Comparison of ENCODE assay signal across 17 cellular contexts in the genomic region with DNA sequence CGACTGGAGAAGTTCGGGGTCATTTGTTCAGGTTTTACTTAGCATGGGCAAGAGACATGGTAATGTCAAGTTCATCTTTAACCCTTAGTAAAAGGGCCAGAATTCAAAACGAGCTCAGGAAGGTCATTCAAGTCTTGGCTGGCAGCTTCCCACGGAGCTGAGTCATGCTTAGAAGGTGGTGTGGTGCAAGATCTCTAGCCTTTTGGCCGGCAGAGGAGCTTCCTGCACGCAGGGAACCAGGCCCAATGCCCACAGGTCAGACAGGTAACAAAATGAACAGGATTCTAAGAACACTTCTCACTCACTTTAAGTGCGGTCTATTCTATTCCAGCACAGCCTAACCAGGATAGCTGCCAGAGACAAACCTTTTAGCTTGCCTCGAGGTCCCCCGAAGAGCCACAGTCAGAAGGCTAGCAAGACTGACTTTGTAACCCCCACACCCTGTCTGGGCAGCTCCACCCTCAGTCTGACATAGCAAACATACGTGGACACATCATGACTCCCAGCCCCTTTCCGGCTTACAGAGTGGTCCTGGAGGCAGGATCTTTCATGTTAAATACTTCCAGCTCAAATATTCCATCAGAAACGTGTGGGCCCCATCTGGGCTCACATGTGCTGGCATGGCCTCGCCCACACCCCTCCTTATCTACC.
A peak's percentile ranks its signal among the peaks of the same experiment; 100 is the strongest.
DNase-seq lines count a peak whose midpoint lies in the region; ATAC-seq and TF ChIP-seq lines count a peak whose summit lies in the region.
"Had no signal": no experiment of that assay in that cellular context is flagged by ENCODE, and none has a peak within 500 bp of the region (broad histone marks: within the 10 kb centered on the region; RNA-seq: fewer than 3 reads in every experiment).

No MANE protein-coding gene starts in this region.

- H3K27ac ChIP-seq in lower lobe of right lung: no peak overlapping the region
- no peak overlapping the region for H3K27ac ChIP-seq in CD4-positive, alpha-beta T cell (ENCODE audit: low read depth, low read length)
- H3K27ac ChIP-seq: uterus had no signal

- peaks cover 14% of the 10 kb centered on the region for H3K4me1 Mint-ChIP-seq in CD4-positive, alpha-beta T cell (ENCODE audit: low read depth)
- H3K4me1 Mint-ChIP-seq: immature natural killer cell had no signal

- POLR2A ChIA-PET in CD4-positive, alpha-beta T cell (lab: Charles Lee): no interaction called here

- no peaks in the 10 kb centered on the region for H3K36me3 ChIP-seq in lower lobe of right lung
- H3K36me3 ChIP-seq: uterus had no signal

- H3K4me3 ChIP-seq in lower lobe of right lung: no peak overlapping the region
- H3K4me3 ChIP-seq: GM12878, uterus had no signal

- no peaks in the 10 kb centered on the region for H3K4me1 ChIP-seq in lower lobe of right lung
- H3K4me1 ChIP-seq: uterus had no signal

- H3K36me3 Mint-ChIP-seq in CD4-positive, alpha-beta T cell (ENCODE audit: low read depth): no peaks in the 10 kb centered on the region
- H3K36me3 Mint-ChIP-seq: immature natural killer cell had no signal

- intact Hi-C loops in lower lobe of right lung (cut with DNase I): no loop called here
- intact Hi-C loops in CD4-positive, alpha-beta T cell (cut with DNase I, micrococcal nuclease): loop anchor here in 1 of 2 experiments (5.0 kb wide), 1 partner anchor 292 kb away; a partner anchor contains a TSS

- H3K27me3 ChIP-seq in lower lobe of right lung (ENCODE audit: low read depth): no peaks in the 10 kb centered on the region
- H3K27me3 ChIP-seq in CD4-positive, alpha-beta T cell (ENCODE audit: control insufficient read depth, insufficient read depth, low read length): no peaks in the 10 kb centered on the region
- H3K27me3 ChIP-seq: uterus had no signal

- no peak overlapping the region for H3K27ac Mint-ChIP-seq in CD4-positive, alpha-beta T cell
- H3K27ac Mint-ChIP-seq: activated T-helper 2 cell treated with anti-CD3 and anti-CD28 coated beads, Interferon-gamma antibody, Interleukin-2, Interleukin-4, amounts not matched to agents 10 μg/mL and 5 μg/mL and 100 μg/mL, durations not matched to agents 14 hours and 24 hours and 36 hours; immature natural killer cell had no signal

- H3K4me3 Mint-ChIP-seq in CD4-positive, alpha-beta T cell: no peak overlapping the region
- H3K4me3 Mint-ChIP-seq: immature natural killer cell had no signal

- no peaks in the 10 kb centered on the region for H3K9me3 ChIP-seq in lower lobe of right lung
- H3K9me3 ChIP-seq in CD4-positive, alpha-beta T cell (ENCODE audit: control insufficient read depth, low read length): no peaks in the 10 kb centered on the region
- H3K9me3 ChIP-seq: uterus had no signal

- H3K27me3 Mint-ChIP-seq in CD4-positive, alpha-beta T cell: peaks cover 5% of the 10 kb centered on the region

- CTCF ChIA-PET in CD4-positive, alpha-beta T cell (lab: Charles Lee): no interaction called here

- TF ChIP-seq CTCF in lower lobe of right lung (IDR thresholded peaks at IDR 0.05): no peak
- no peak for TF ChIP-seq CTCF in CD4-positive, alpha-beta T cell (IDR thresholded peaks at IDR 0.05)

- peak; percentile 76 to 85 for ATAC-seq in lower lobe of right lung
- ATAC-seq in CD4-positive, alpha-beta T cell (ENCODE audit: poor library complexity): no peak
- ATAC-seq in GM21576 (IDR thresholded peaks at IDR 0.05; ENCODE audit: unreplicated experiment): no peak
- ATAC-seq: GM12878 had no signal

- peaks cover 3% of the 10 kb centered on the region for H3K9me3 Mint-ChIP-seq in CD4-positive, alpha-beta T cell
- H3K9me3 Mint-ChIP-seq: activated T-helper 2 cell treated with anti-CD3 and anti-CD28 coated beads, Interferon-gamma antibody, Interleukin-2, Interleukin-4, amounts not matched to agents 10 μg/mL and 5 μg/mL and 100 μg/mL, durations not matched to agents 14 hours and 24 hours and 36 hours had no signal

- DNase-seq in Daoy (ENCODE audit: low read depth): peak; percentile 66
- peak; percentile 11 for DNase-seq in M059J (ENCODE audit: low read depth)
- peak; percentile 33 for DNase-seq in astrocyte of the hippocampus (ENCODE audit: low read depth, low spot score)
- peak; percentile 70 for DNase-seq in lower lobe of right lung
- DNase-seq in CD4-positive, alpha-beta T cell: no peak
- no peak for DNase-seq in hypothalamus (lab: John Stamatoyannopoulos, UW)
- DNase-seq in hippocampal formation (lab: John Stamatoyannopoulos, UW): no peak
- DNase-seq: activated CD4-positive, alpha-beta T cell treated with anti-CD3 and anti-CD28 coated beads, Interleukin-2, amount 50 U/mL, for 48 hours; DMS153; foreskin fibroblast; GOT3; immature natural killer cell; stimulated activated CD4-positive, alpha-beta T cell treated with anti-CD3 and anti-CD28 coated beads, Interleukin-2, amount 100 ng/mL, for 24 hours; uterus had no signal

Comparison
In these comparisons a context has a peak if more than half of its experiments do, and no peak if none do; other contexts are left out.
1. DNase-seq: peak in Daoy (single experiment), M059J (single experiment), astrocyte of the hippocampus (single experiment) and lower lobe of right lung (single experiment); none in CD4-positive, alpha-beta T cell (0 of 10), hypothalamus (0 of 51) and hippocampal formation (0 of 2).
2. ATAC-seq: peak in lower lobe of right lung (2 of 2); none in CD4-positive, alpha-beta T cell (single experiment) and GM21576 (single experiment).